In genomic region chr2:85756195-85756594, GRCh38 we compare ENCODE assay signal across 1 cellular context.
TF ChIP-seq lines count a peak whose summit lies in the region.

No MANE protein-coding gene starts in this region.

TF ChIP-seq in GM23338, 12 proteins besides CTCF, POLR2A, EP300 and RAD21 (continued from another document):
- TF ChIP-seq ETS1 (IDR thresholded peaks at IDR 0.05) (no peak), CREB1 (CRISPR knock-in tag; IDR thresholded peaks at IDR 0.05; ENCODE audit: low read depth) (no peak), EZH2phosphoT487 (IDR thresholded peaks at IDR 0.05; ENCODE audit: unreplicated experiment) (no peak), EZH2 (IDR thresholded peaks at IDR 0.05; ENCODE audit: low read depth, unreplicated experiment) (no peak), REST (IDR thresholded peaks at IDR 0.05; ENCODE audit: unreplicated experiment) (no peak), ZNF331 (CRISPR knock-in tag; IDR thresholded peaks at IDR 0.05; ENCODE audit: low read depth) (no peak), ZNF114 (CRISPR knock-in tag; IDR thresholded peaks at IDR 0.05) (no peak), STAT1 (IDR thresholded peaks at IDR 0.05; ENCODE audit: unreplicated experiment) (no peak)
TF ChIP-seq in GM23338: peak in this region for 0.
